ENCODE assay signal across 19 cellular contexts in genomic region chr17:45325810-45326209, GRCh38. TPM values are rescaled to one million over a fixed set of nuclear protein-coding genes. Genes with fewer than 3 reads are reported as not detected.
DNase-seq lines count a peak whose midpoint lies in the region; ATAC-seq and TF ChIP-seq lines count a peak whose summit lies in the region.
"Had no signal": no experiment of that assay in that cellular context is flagged by ENCODE, and none has a peak within 500 bp of the region (broad histone marks: within the 10 kb centered on the region; RNA-seq: fewer than 3 reads in every experiment).

No MANE protein-coding gene starts in this region.

- no peaks in the 10 kb centered on the region for H3K9me3 ChIP-seq in heart left ventricle
- no peaks in the 10 kb centered on the region for H3K9me3 ChIP-seq in uterus
- H3K9me3 ChIP-seq: BLaER1 treated with 17β-estradiol and CSF1 and Interleukin-3, amounts not matched to agents 10 nM and 100 nM had no signal

- H3K36me3 ChIP-seq in heart left ventricle = no peaks in the 10 kb centered on the region
- no peaks in the 10 kb centered on the region for H3K36me3 ChIP-seq in uterus
- H3K36me3 ChIP-seq: BLaER1 treated with 17β-estradiol and CSF1 and Interleukin-3, amounts not matched to agents 10 nM and 100 nM; cardiac muscle cell; WERI-Rb-1 had no signal

- CTCF ChIA-PET in activated B cell treated with CpG ODN at 0.5 μM for 24 hours (lab: Charles Lee) = interaction anchor here (1.5 to 1.7 kb wide), 2 partner anchors 10 to 49 kb away, joined by 5 to 6 read pairs; partner anchors contain the start of gene MAP3K14

- peak overlapping the region; percentile 4 for H3K27ac Mint-ChIP-seq in activated B cell treated with CpG ODN at 0.5 μM for 24 hours
- H3K27ac Mint-ChIP-seq: immature natural killer cell, T-helper 17 cell had no signal

- 49 to 72% (median 63%) methylated on average over 4 of the region's 4 CpGs for WGBS in heart left ventricle, 4 donors

- H3K4me3 ChIP-seq in heart left ventricle = no peak overlapping the region
- no peak overlapping the region for H3K4me3 ChIP-seq in uterus
- H3K4me3 ChIP-seq: BLaER1 treated with 17β-estradiol and CSF1 and Interleukin-3, amounts not matched to agents 10 nM and 100 nM; cardiac muscle cell; dorsolateral prefrontal cortex; lung had no signal

- peaks cover 8% of the 10 kb centered on the region for H3K4me1 Mint-ChIP-seq in activated B cell treated with CpG ODN at 0.5 μM for 24 hours

- no peak overlapping the region for H3K4me3 Mint-ChIP-seq in activated B cell treated with CpG ODN at 0.5 μM for 24 hours
- H3K4me3 Mint-ChIP-seq: immature natural killer cell, T-helper 17 cell had no signal

- intact Hi-C loops in heart left ventricle (cut with DNase I) (loop anchor here in 2 of 10 donors (5.0 kb wide), 2 partner anchors 36 to 41 kb away; no protein-coding TSS in a partner anchor), Right ventricle myocardium inferior (cut with DNase I) (no loop called here), activated B cell treated with CpG ODN at 0.5 μM for 24 hours (cut with micrococcal nuclease) (no loop called here), uterus (cut with DNase I; ENCODE audit: low total_unique reads) (no loop called here)

- H3K9me3 Mint-ChIP-seq in activated B cell treated with CpG ODN at 0.5 μM for 24 hours = no peaks in the 10 kb centered on the region
- H3K9me3 Mint-ChIP-seq: immature natural killer cell had no signal

- H3K4me1 ChIP-seq in heart left ventricle (peaks cover 0 to 20% (median 2%) of the 10 kb centered on the region in 12 donors), uterus (peaks cover 6 to 10% of the 10 kb centered on the region in 2 donors)

- DNase-seq in heart left ventricle (no peak), Right ventricle myocardium inferior (ENCODE audit: missing footprints) (no peak), activated B cell treated with CpG ODN at 0.5 μM for 24 hours (no peak), left kidney (ENCODE audit: low read depth, low spot score) (peak; percentile 35), uterus (peak; percentile 3), NOMO-1 treated with dmso at 0.1 percent for 144 hours (lab: John Stamatoyannopoulos, UW; ENCODE audit: unreplicated experiment) (no peak)
- no peak for DNase-seq in activated naive CD4-positive, alpha-beta T cell (lab: John Stamatoyannopoulos, UW)
- DNase-seq: activated gamma-delta T cell, amygdala, immature natural killer cell, NCI-H1417 treated with DMSO at 0.1 percent for 48 hours, NCI-H446 treated with DMSO at 0.1 percent for 48 hours, T-helper 17 cell, WERI-Rb-1 had no signal

- TF ChIP-seq CTCF in heart left ventricle (IDR thresholded peaks at IDR 0.05) (no peak), activated B cell treated with CpG ODN at 0.5 μM for 24 hours (IDR thresholded peaks at IDR 0.05) (no peak), uterus (IDR thresholded peaks at IDR 0.05) (no peak)

- no peaks in the 10 kb centered on the region for H3K36me3 Mint-ChIP-seq in activated B cell treated with CpG ODN at 0.5 μM for 24 hours (ENCODE audit: low read depth)
- H3K36me3 Mint-ChIP-seq: immature natural killer cell had no signal

- TF ChIP-seq POLR2A in heart left ventricle (IDR thresholded peaks at IDR 0.05) (no peak), uterus (IDR thresholded peaks at IDR 0.05) (no peak)

- ATAC-seq in heart left ventricle (peak in 3 of 4 donors; percentile 46 to 65 (median 56)), Right ventricle myocardium inferior (no peak), activated B cell treated with CpG ODN at 0.5 μM for 24 hours (ENCODE audit: low read depth) (no peak), GM19035 (IDR thresholded peaks at IDR 0.05; ENCODE audit: unreplicated experiment) (no peak)
- ATAC-seq: T-helper 17 cell had no signal

- POLR2A ChIA-PET in activated B cell treated with CpG ODN at 0.5 μM for 24 hours (lab: Charles Lee) = interaction anchor here (1.6 kb wide), 1 partner anchor 9 kb away, joined by 9 read pairs; the partner anchor contains the start of gene MAP3K14

- H3K27me3 Mint-ChIP-seq in activated B cell treated with CpG ODN at 0.5 μM for 24 hours = peaks cover 2% of the 10 kb centered on the region
- H3K27me3 Mint-ChIP-seq: T-helper 17 cell had no signal

- H3K27ac ChIP-seq in heart left ventricle (peak overlapping the region in 1 of 12 donors; percentile 26), uterus (no peak overlapping the region)
- H3K27ac ChIP-seq: BLaER1 treated with 17β-estradiol and CSF1 and Interleukin-3, amounts not matched to agents 10 nM and 100 nM; cardiac muscle cell; dorsolateral prefrontal cortex; WERI-Rb-1 had no signal

- H3K27me3 ChIP-seq in heart left ventricle = no peaks in the 10 kb centered on the region
- no peaks in the 10 kb centered on the region for H3K27me3 ChIP-seq in uterus
- H3K27me3 ChIP-seq: BLaER1 treated with 17β-estradiol and CSF1 and Interleukin-3, amounts not matched to agents 10 nM and 100 nM; cardiac muscle cell; dorsolateral prefrontal cortex had no signal

RNA-seq across cellular contexts. Expression of gene MAP3K14, which starts 9.0 kb away (rescaled TPM):
- 10 to 100 TPM in 8 of 9 donors, 1 to 10 TPM in 1; 9.9 to 21.9 (median 12.7) TPM for total RNA-seq in heart left ventricle
- polyA plus RNA-seq in heart left ventricle = 10 to 100 TPM in 1 of 2 donors, 1 to 10 TPM in 1; 9.0 to 11.2 TPM
- 14.4 TPM for total RNA-seq in Right ventricle myocardium inferior
- 81.2 and 88.6 TPM in 2 replicates for total RNA-seq in activated B cell treated with CpG ODN at 0.5 μM for 24 hours
- total RNA-seq in uterus = 10 to 100 TPM in 1 of 4 donors, 1 to 10 TPM in 3; 1.0 to 22.1 (median 4.9) TPM

Comparison
In these comparisons a context has a peak if more than half of its experiments do, and no peak if none do; other contexts are left out.
1. ATAC-seq: peak in heart left ventricle (3 of 4); none in Right ventricle myocardium inferior (single experiment), activated B cell treated with CpG ODN at 0.5 μM for 24 hours (single experiment) and GM19035 (single experiment).
2. DNase-seq: peak in left kidney (single experiment) and uterus (2 of 2); none in heart left ventricle (0 of 5), Right ventricle myocardium inferior (single experiment), activated B cell treated with CpG ODN at 0.5 μM for 24 hours (single experiment), activated naive CD4-positive, alpha-beta T cell (0 of 4) and NOMO-1 treated with dmso at 0.1 percent for 144 hours (single experiment).